8 cellular contexts compared by ENCODE assay signal in the genomic region with DNA sequence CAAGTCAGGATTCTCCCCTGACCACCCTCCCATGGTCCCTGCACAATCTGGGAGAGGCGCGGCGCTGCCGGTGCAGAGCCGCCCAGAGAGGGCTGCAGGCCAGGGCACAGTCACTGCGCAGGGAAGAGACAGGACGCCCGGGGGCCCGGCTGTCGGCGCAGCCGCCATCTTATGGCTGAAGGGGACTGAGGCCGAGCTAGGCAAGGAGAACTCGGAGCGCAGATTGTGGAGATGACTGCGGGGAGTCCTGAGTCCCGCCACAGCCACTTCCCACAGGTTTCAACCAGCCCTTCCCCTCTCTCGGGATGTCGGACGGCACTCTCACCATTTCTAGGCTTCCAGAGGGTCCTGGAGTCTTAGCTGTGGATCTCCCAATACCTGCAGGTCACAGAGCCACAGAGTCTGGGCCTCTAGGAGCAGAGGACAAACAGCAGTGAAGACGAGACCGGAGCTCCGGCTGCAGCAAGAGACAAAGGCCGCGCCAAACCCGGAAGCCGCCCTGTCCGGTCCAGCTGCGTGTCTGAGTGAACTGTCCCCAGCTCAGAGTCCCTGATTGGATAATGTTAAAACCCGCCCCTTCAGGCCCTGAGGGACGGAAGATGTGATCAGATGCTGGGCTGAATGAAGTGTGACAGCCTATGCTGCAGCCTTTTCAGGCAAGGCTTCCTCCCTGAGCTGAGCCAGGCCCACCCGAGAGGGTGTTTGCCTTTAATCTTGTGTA. TPM values are rescaled to one million over a fixed set of nuclear protein-coding genes. Genes with fewer than 3 reads are reported as not detected.
DNase-seq lines count a peak whose midpoint lies in the region; ATAC-seq and TF ChIP-seq lines count a peak whose summit lies in the region.

A gene (minus strand): TSS at position 526 of the 721 bp plus-strand sequence. CDS start 198 bp downstream, at position 328.

- peaks cover 2% of the 10 kb centered on the region; the same call in 1 of the 2 replicates for H3K4me1 ChIP-seq in IMR-90 (ENCODE audit: control insufficient read depth, insufficient read depth, low read length)
- H3K4me1 ChIP-seq in PC-9 (replicated peaks; ENCODE audit: insufficient read depth): peaks cover 7% of the 10 kb centered on the region
- H3K4me1 ChIP-seq in esophagus (ENCODE audit: control insufficient read depth in 2 of 2, insufficient read depth in 2 of 2, low read length in 1 of 2): no peaks in the 10 kb centered on the region
- peaks cover 10% of the 10 kb centered on the region for H3K4me1 ChIP-seq in muscle layer of colon (ENCODE audit: insufficient read depth, low read length)

- peak within 1 kb of the TSS; percentile 82 for H2BK5ac ChIP-seq in IMR-90 (ENCODE audit: low read depth, low read length, poor library complexity, severe bottlenecking)

- peak within 1 kb of the TSS; percentile 98 for H3K9ac ChIP-seq in IMR-90 (ENCODE audit: low read depth, low read length)
- H3K9ac ChIP-seq in muscle layer of colon (ENCODE audit: low read length): peak within 1 kb of the TSS; percentile 66

- no peak for TF ChIP-seq RAD21 in IMR-90 (IDR thresholded peaks at IDR 0.05; ENCODE audit: low read length)

- peak within 1 kb of the TSS; percentile 90 for H2AK9ac ChIP-seq in IMR-90 (replicated peaks; ENCODE audit: low read depth, low read length, poor library complexity)

- H3K56ac ChIP-seq in IMR-90 (ENCODE audit: extremely low read depth, insufficient read depth, low read length): peak within 1 kb of the TSS; percentile 93

- no TSS peak for BruUV-seq in IMR-90 (replicated peaks; lab: Mats Ljungman, UMichigan)
- BruUV-seq in PC-9 (replicated peaks; lab: Mats Ljungman, UMichigan): no TSS peak

- peak within 1 kb of the TSS; percentile 90 for H3K4ac ChIP-seq in IMR-90 (ENCODE audit: low read depth, low read length)

- WGBS in IMR-90 (ENCODE audit: extremely low coverage in 2 of 2, insufficient read length in 1 of 2), 2 experiments: 0% methylated on average over 18 of the region's 32 CpGs; no CpG with 5 or more reads in 1 of the 2 experiments
- WGBS in esophagus, 2 donors: 1% methylated on average over 30 to 32 of the region's 32 CpGs

- H2AFZ ChIP-seq in IMR-90 (replicated peaks; ENCODE audit: low read length, poor library complexity) (peak within 1 kb of the TSS; percentile 95), PC-9 (peak within 1 kb of the TSS; percentile 99)

- peak within 1 kb of the TSS; percentile 98 for H3K14ac ChIP-seq in IMR-90 (replicated peaks; ENCODE audit: low read depth, low read length)

- no peaks in the 10 kb centered on the region for H3K27me3 ChIP-seq in IMR-90 (ENCODE audit: control insufficient read depth, insufficient read depth, low read length)
- H3K27me3 ChIP-seq in PC-9 (ENCODE audit: insufficient read depth, low read depth): no peaks in the 10 kb centered on the region
- no peaks in the 10 kb centered on the region for H3K27me3 ChIP-seq in esophagus (ENCODE audit: control insufficient read depth in 1 of 2, insufficient read depth in 2 of 2, low read length in 2 of 2)
- H3K27me3 ChIP-seq in muscle layer of colon (ENCODE audit: control insufficient read depth in 1 of 2, insufficient read depth in 2 of 2, low read length in 2 of 2): no peaks in the 10 kb centered on the region

- CTCF ChIA-PET in IMR-90 (lab: Yijun Ruan, JAX) (interaction anchor here (1.0 kb wide), 1 partner anchor 30 kb away, joined by 3 read pairs; no protein-coding TSS in a partner anchor), PC-9 (lab: Charles Lee) (interaction anchor here (1.2 kb wide), 1 partner anchor 68 kb away, joined by 3 read pairs; no protein-coding TSS in a partner anchor)

- H3K79me2 ChIP-seq in PC-9 (ENCODE audit: low read depth): peaks cover 22% of the 10 kb centered on the region

- H3K79me1 ChIP-seq in IMR-90 (ENCODE audit: low read depth in 1 of 2, low read length in 2 of 2): peaks cover 0 to 9% of the 10 kb centered on the region in 2 experiments; a peak in 3 of 4 replicates

- peak within 1 kb of the TSS; percentile 50 for H2BK120ac ChIP-seq in IMR-90 (ENCODE audit: low read depth, low read length)

- ATAC-seq in GM21528 (IDR thresholded peaks at IDR 0.05; ENCODE audit: low FRiP score, unreplicated experiment): peak; percentile 99
- peak; percentile 100 for ATAC-seq in IMR-90 (ENCODE audit: low read depth)

- intact Hi-C loops in IMR-90 (cut with micrococcal nuclease): loop anchor here (1.0 kb wide), 1 partner anchor 29 kb away; a partner anchor contains a TSS
- intact Hi-C loops in PC-9 (cut with micrococcal nuclease; ENCODE audit: unreplicated experiment): loop anchor here (2.0 kb wide), 2 partner anchors 30 to 68 kb away; a partner anchor contains a TSS

- dilution Hi-C loops in IMR-90 (cut with HindIII; ENCODE audit: low sequenced_read_pairs, unreplicated experiment): no loop called here

- H3K9me3 ChIP-seq in IMR-90 (ENCODE audit: control insufficient read depth, insufficient read depth, low read length) (no peaks in the 10 kb centered on the region), PC-9 (ENCODE audit: insufficient read depth, low read depth) (peaks cover 21% of the 10 kb centered on the region), esophagus (ENCODE audit: control insufficient read depth in 2 of 2, insufficient read depth in 1 of 2, low read depth in 1 of 2, low read length in 1 of 2) (peaks cover 0 to 2% of the 10 kb centered on the region in 2 donors), muscle layer of colon (ENCODE audit: low read length) (no peaks in the 10 kb centered on the region)

- peaks cover 4% of the 10 kb centered on the region; the same call in 1 of the 2 replicates for H3F3A ChIP-seq in PC-9 (ENCODE audit: insufficient read depth, low read depth)

- no peaks in the 10 kb centered on the region for H3K9me2 ChIP-seq in PC-9 (ENCODE audit: insufficient read depth)

- peaks cover 6% of the 10 kb centered on the region for H3K36me3 ChIP-seq in IMR-90 (ENCODE audit: control insufficient read depth, insufficient read depth, low read length)
- peaks cover 25% of the 10 kb centered on the region for H3K36me3 ChIP-seq in PC-9 (ENCODE audit: low read depth)
- no peaks in the 10 kb centered on the region for H3K36me3 ChIP-seq in esophagus (ENCODE audit: control insufficient read depth in 2 of 2, insufficient read depth in 2 of 2, low read length in 1 of 2)
- peaks cover 6% of the 10 kb centered on the region for H3K36me3 ChIP-seq in muscle layer of colon (ENCODE audit: insufficient read depth, low read length)

- no peak within 1 kb of the TSS for H2BK15ac ChIP-seq in IMR-90 (ENCODE audit: low read depth, low read length)

- peak within 1 kb of the TSS; percentile 85 for H4K8ac ChIP-seq in IMR-90 (ENCODE audit: low read depth in 2 of 2, low read length in 2 of 2)

- peak within 1 kb of the TSS; percentile 95 for H3K4me2 ChIP-seq in IMR-90 (ENCODE audit: low read depth, low read length)
- H3K4me2 ChIP-seq in PC-9: peak within 1 kb of the TSS; percentile 84

- 0 out of 2 replicates have a peak within 1 kb of the TSS, but pooled peaks have one; percentile 30 for H2AK5ac ChIP-seq in IMR-90 (ENCODE audit: low read depth, low read length)

- no peaks in the 10 kb centered on the region for H3K9me1 ChIP-seq in IMR-90 (ENCODE audit: insufficient read depth, low read length)

- DNase-seq in DMS 273 (lab: John Stamatoyannopoulos, UW; ENCODE audit: unreplicated experiment) (peak; percentile 95), IMR-90 (peak; percentile 90), PC-9 (peak; percentile 82 to 83)
- DNase-seq in activated T-cell treated with anti-CD3 and anti-CD28 coated beads, Interleukin-2, amount 50 U/mL, for 1 hour: peak; percentile 70
- peak; percentile 56 for DNase-seq in stimulated activated CD8-positive, alpha-beta memory T cell treated with anti-CD3 and anti-CD28 coated beads, Interleukin-7, amount 100 ng/mL, for 24 hours (ENCODE audit: low read depth)

- no peaks in the 10 kb centered on the region for H4K20me1 ChIP-seq in IMR-90 (ENCODE audit: insufficient read depth, low read length)
- no peaks in the 10 kb centered on the region for H4K20me1 ChIP-seq in PC-9 (ENCODE audit: insufficient read depth)

- H4K91ac ChIP-seq in IMR-90 (ENCODE audit: insufficient read depth, low read depth, low read length): peak within 1 kb of the TSS; percentile 86

- H2BK20ac ChIP-seq in IMR-90 (ENCODE audit: low read depth, low read length): no peak within 1 kb of the TSS

- H4K5ac ChIP-seq in IMR-90 (ENCODE audit: low read depth, low read length): peak within 1 kb of the TSS; percentile 94

- peak within 1 kb of the TSS; percentile 90 for H3K23ac ChIP-seq in IMR-90 (ENCODE audit: low read depth, low read length)

- no peak for TF ChIP-seq CTCF in IMR-90 (conservative IDR thresholded peaks at IDR 0.05; ENCODE audit: low read depth, low read length)
- no peak for TF ChIP-seq CTCF in PC-9 (conservative IDR thresholded peaks at IDR 0.05)

- POLR2A ChIA-PET in IMR-90 (lab: Charles Lee; ENCODE audit: unreplicated experiment): interaction anchor here (0.9 kb wide), 2 partner anchors 9 to 28 kb away, joined by 3 to 4 read pairs; no protein-coding TSS in a partner anchor
- POLR2A ChIA-PET in PC-9 (lab: Charles Lee; ENCODE audit: unreplicated experiment): interaction anchor here (0.6 to 1.0 kb wide), 7 partner anchors 30 to 406 kb away, joined by 3 to 5 read pairs (median 4); a partner anchor contains a TSS

- peak within 1 kb of the TSS; percentile 73; the same call in 1 of the 2 replicates for H3K18ac ChIP-seq in IMR-90 (ENCODE audit: low read depth, low read length)

- H3K27ac ChIP-seq in IMR-90 (ENCODE audit: insufficient read depth, low read length): peak within 1 kb of the TSS; percentile 94
- peak within 1 kb of the TSS; percentile 57 for H3K27ac ChIP-seq in PC-9
- H3K27ac ChIP-seq in esophagus (ENCODE audit: low read depth in 2 of 2, low read length in 1 of 2): peak within 1 kb of the TSS; percentile 99
- peak within 1 kb of the TSS; percentile 75 for H3K27ac ChIP-seq in muscle layer of colon (ENCODE audit: low read depth, low read length)

- TF ChIP-seq POLR2A in IMR-90 (IDR thresholded peaks at IDR 0.05; ENCODE audit: low read depth, low read length): peak; percentile 88

- in situ Hi-C loops in IMR-90 (cut with MboI; ENCODE audit: low sequenced_read_pairs): no loop called here

- peak within 1 kb of the TSS; percentile 86 for H3K4me3 ChIP-seq in IMR-90 (ENCODE audit: insufficient read depth, low read depth, low read length)
- peak within 1 kb of the TSS; percentile 79 for H3K4me3 ChIP-seq in PC-9
- peak within 1 kb of the TSS; percentile 90 to 99 for H3K4me3 ChIP-seq in esophagus (ENCODE audit: low read depth in 1 of 2, low read length in 2 of 2)
- H3K4me3 ChIP-seq in muscle layer of colon (ENCODE audit: low read depth in 1 of 2, low read length in 2 of 2): peak within 1 kb of the TSS; percentile 48 to 76

TF ChIP-seq in IMR-90, 13 proteins besides CTCF, POLR2A, EP300 and RAD21 (continues in another document):
- TF ChIP-seq RFX5 (IDR thresholded peaks at IDR 0.05; ENCODE audit: low read depth, low read length): no peak
- TF ChIP-seq BHLHE40 (IDR thresholded peaks at IDR 0.05; ENCODE audit: low read depth, low read length): no peak

RNA-seq across cellular contexts. Expression of the gene that starts here (rescaled TPM):
- total RNA-seq in IMR-90 (2012; rRNA removed) (4.7 and 7.2 TPM in 2 replicates), PC-9 (2021) (2.5 and 4.2 TPM in 2 replicates)
- polyA plus RNA-seq in IMR-90 (2012; rRNA removed) (1.0 and 1.7 TPM in 2 replicates), esophagus (1 to 10 TPM; 1.6 to 3.3 TPM)
- polyA plus RNA-seq in IMR-90 (2012; cell fraction: cytosol; rRNA removed): 0.34 and 0.76 TPM in 2 replicates
- polyA plus RNA-seq in IMR-90 (2012; cell fraction: nucleus; rRNA removed; ENCODE audit: low replicate concordance): 1.2 and 5.1 TPM in 2 replicates

Comparison
In these comparisons a context has a peak if more than half of its experiments do, and no peak if none do; other contexts are left out.
1. Peak in every context shown above with its lines: DNase-seq, ATAC-seq, H3K4me3 ChIP-seq and H3K27ac ChIP-seq.